Comparison of ENCODE assay signal across 8 cellular contexts in genomic region chr2:26345284-26345553, GRCh38. TPM values are rescaled to one million over a fixed set of nuclear protein-coding genes. Genes with fewer than 3 reads are reported as not detected.
DNase-seq lines count a peak whose midpoint lies in the region; ATAC-seq lines count a peak whose summit lies in the region.

No MANE protein-coding gene starts in this region.

- no peak for DNase-seq in activated CD4-positive, alpha-beta T cell treated with anti-CD3 and anti-CD28 coated beads, Interleukin-2, amount 10 ng/mL, durations not matched to agents 24 days and 14 days
- no peak for DNase-seq in activated CD4-positive, alpha-beta T cell treated with anti-CD3 and anti-CD28 coated beads, Interleukin-2, amount 50 U/mL, for 4 hours
- DNase-seq in activated CD8-positive, alpha-beta T cell treated with anti-CD3 and anti-CD28 coated beads, Interleukin-2, amount 10 ng/mL, durations not matched to agents 7 days and 5 days, result no peak
- no peak for DNase-seq in immature natural killer cell
- DNase-seq in NAMALWA (ENCODE audit: low spot score), result no peak
- DNase-seq in HT-29 (ENCODE audit: low spot score), result no peak

- peaks cover 7% of the 10 kb centered on the region for H3K36me3 Mint-ChIP-seq in activated CD4-positive, alpha-beta T cell treated with anti-CD3 and anti-CD28 coated beads, Interleukin-2, amount 10 ng/mL, durations not matched to agents 24 days and 14 days (ENCODE audit: low read depth)
- H3K36me3 Mint-ChIP-seq in activated CD8-positive, alpha-beta T cell treated with anti-CD3 and anti-CD28 coated beads, Interleukin-2, amount 10 ng/mL, durations not matched to agents 7 days and 5 days (ENCODE audit: low read depth), result peaks cover 22% of the 10 kb centered on the region
- H3K36me3 Mint-ChIP-seq in immature natural killer cell, result no peaks in the 10 kb centered on the region

- POLR2A ChIA-PET in activated CD8-positive, alpha-beta T cell treated with anti-CD3 and anti-CD28 coated beads, Interleukin-2, amount 10 ng/mL, durations not matched to agents 7 days and 5 days (lab: Charles Lee), result interaction anchor here (0.6 to 4.3 kb wide), 8 partner anchors 7 to 1372 kb away, joined by 3 to 26 read pairs (median 4); partner anchors contain the start of genes HADHA and HADHB

- no peak for ATAC-seq in activated CD8-positive, alpha-beta T cell treated with anti-CD3 and anti-CD28 coated beads, Interleukin-2, amount 10 ng/mL, durations not matched to agents 7 days and 5 days
- ATAC-seq in GM21576 (IDR thresholded peaks at IDR 0.05; ENCODE audit: unreplicated experiment), result no peak

- H3K27ac Mint-ChIP-seq in activated CD4-positive, alpha-beta T cell treated with anti-CD3 and anti-CD28 coated beads, Interleukin-2, amount 10 ng/mL, durations not matched to agents 24 days and 14 days, result peak overlapping the region; percentile 96
- H3K27ac Mint-ChIP-seq in activated CD8-positive, alpha-beta T cell treated with anti-CD3 and anti-CD28 coated beads, Interleukin-2, amount 10 ng/mL, durations not matched to agents 7 days and 5 days, result peak overlapping the region; percentile 95
- H3K27ac Mint-ChIP-seq in immature natural killer cell, result peak overlapping the region; percentile 92 to 100 (median 99)

- intact Hi-C loops in activated CD4-positive, alpha-beta T cell treated with anti-CD3 and anti-CD28 coated beads, Interleukin-2, amount 10 ng/mL, durations not matched to agents 24 days and 14 days (cut with micrococcal nuclease), result loop anchor here (5.0 to 10.0 kb wide), 3 partner anchors 50 to 468 kb away; partner anchors contain the start of gene ASXL2

- H3K27me3 Mint-ChIP-seq in activated CD4-positive, alpha-beta T cell treated with anti-CD3 and anti-CD28 coated beads, Interleukin-2, amount 10 ng/mL, durations not matched to agents 24 days and 14 days, result no peaks in the 10 kb centered on the region
- no peaks in the 10 kb centered on the region for H3K27me3 Mint-ChIP-seq in activated CD8-positive, alpha-beta T cell treated with anti-CD3 and anti-CD28 coated beads, Interleukin-2, amount 10 ng/mL, durations not matched to agents 7 days and 5 days (ENCODE audit: low read depth)
- H3K27me3 Mint-ChIP-seq in immature natural killer cell (ENCODE audit: low read depth in 3 of 3), result peaks cover 5 to 10% (median 6%) of the 10 kb centered on the region in 3 donors

- H3K27ac ChIP-seq in temporal lobe (ENCODE audit: low read depth, low read length), result peak overlapping the region; percentile 53

- CTCF ChIA-PET in activated CD8-positive, alpha-beta T cell treated with anti-CD3 and anti-CD28 coated beads, Interleukin-2, amount 10 ng/mL, durations not matched to agents 7 days and 5 days (lab: Charles Lee), result interaction anchor here (0.7 to 4.6 kb wide), 9 partner anchors 10 to 124 kb away, joined by 3 to 20 read pairs (median 3); partner anchors contain the start of genes HADHA and HADHB

- H3K4me3 Mint-ChIP-seq in activated CD4-positive, alpha-beta T cell treated with anti-CD3 and anti-CD28 coated beads, Interleukin-2, amount 10 ng/mL, durations not matched to agents 24 days and 14 days, result peak overlapping the region; percentile 96
- peak overlapping the region; percentile 92 for H3K4me3 Mint-ChIP-seq in activated CD8-positive, alpha-beta T cell treated with anti-CD3 and anti-CD28 coated beads, Interleukin-2, amount 10 ng/mL, durations not matched to agents 7 days and 5 days
- peak overlapping the region; percentile 94 to 100 (median 98) for H3K4me3 Mint-ChIP-seq in immature natural killer cell

- H3K4me1 Mint-ChIP-seq in activated CD4-positive, alpha-beta T cell treated with anti-CD3 and anti-CD28 coated beads, Interleukin-2, amount 10 ng/mL, durations not matched to agents 24 days and 14 days, result peaks cover 23% of the 10 kb centered on the region
- peaks cover 41% of the 10 kb centered on the region for H3K4me1 Mint-ChIP-seq in activated CD8-positive, alpha-beta T cell treated with anti-CD3 and anti-CD28 coated beads, Interleukin-2, amount 10 ng/mL, durations not matched to agents 7 days and 5 days (ENCODE audit: low read depth)
- H3K4me1 Mint-ChIP-seq in immature natural killer cell, result peaks cover 34 to 41% of the 10 kb centered on the region in 2 donors

- no peaks in the 10 kb centered on the region for H3K9me3 Mint-ChIP-seq in activated CD4-positive, alpha-beta T cell treated with anti-CD3 and anti-CD28 coated beads, Interleukin-2, amount 10 ng/mL, durations not matched to agents 24 days and 14 days
- H3K9me3 Mint-ChIP-seq in activated CD8-positive, alpha-beta T cell treated with anti-CD3 and anti-CD28 coated beads, Interleukin-2, amount 10 ng/mL, durations not matched to agents 7 days and 5 days (ENCODE audit: insufficient read depth), result no peaks in the 10 kb centered on the region
- H3K9me3 Mint-ChIP-seq in immature natural killer cell, result no peaks in the 10 kb centered on the region

RNA-seq across cellular contexts. Expression of gene SELENOI, which starts 0.7 kb away (rescaled TPM):
- total RNA-seq in activated CD4-positive, alpha-beta T cell treated with anti-CD3 and anti-CD28 coated beads, Interleukin-2, amount 10 ng/mL, durations not matched to agents 24 days and 14 days, result 63.7 and 68.8 TPM in 2 replicates
- total RNA-seq in activated CD8-positive, alpha-beta T cell treated with anti-CD3 and anti-CD28 coated beads, Interleukin-2, amount 10 ng/mL, durations not matched to agents 7 days and 5 days, result 10 to 100 TPM; 36.8 to 37.6 TPM
- 1 to 10 TPM; 3.3 to 7.2 (median 5.6) TPM for polyA plus RNA-seq in immature natural killer cell
- total RNA-seq in temporal lobe, result 51.4 TPM
- 23.6 and 32.9 TPM in 2 replicates for total RNA-seq in HT-29 (2014; rRNA removed; shearing (Covaris generic))

RNA-seq across cellular contexts. Expression of gene ADGRF3, which starts 1.4 kb away (rescaled TPM):
- total RNA-seq in activated CD4-positive, alpha-beta T cell treated with anti-CD3 and anti-CD28 coated beads, Interleukin-2, amount 10 ng/mL, durations not matched to agents 24 days and 14 days, result 3.4 and 3.5 TPM in 2 replicates
- 1 to 10 TPM; 5.8 TPM for total RNA-seq in activated CD8-positive, alpha-beta T cell treated with anti-CD3 and anti-CD28 coated beads, Interleukin-2, amount 10 ng/mL, durations not matched to agents 7 days and 5 days
- under 1 TPM in 1 of 3 donors, not detected in 2; 0.39 TPM for polyA plus RNA-seq in immature natural killer cell
- total RNA-seq in temporal lobe, result under 0.01 TPM
- total RNA-seq in HT-29 (2014; rRNA removed; shearing (Covaris generic)), result 0.16 and 0.28 TPM in 2 replicates

RNA-seq across cellular contexts. Expression of gene DRC1, which starts 56.5 kb away (rescaled TPM):
- total RNA-seq in activated CD4-positive, alpha-beta T cell treated with anti-CD3 and anti-CD28 coated beads, Interleukin-2, amount 10 ng/mL, durations not matched to agents 24 days and 14 days, result not detected in 2 replicates
- total RNA-seq in activated CD8-positive, alpha-beta T cell treated with anti-CD3 and anti-CD28 coated beads, Interleukin-2, amount 10 ng/mL, durations not matched to agents 7 days and 5 days, result not detected
- polyA plus RNA-seq in immature natural killer cell, result not detected
- total RNA-seq in temporal lobe, result 3.0 TPM
- not detected in 2 replicates for total RNA-seq in HT-29 (2014; rRNA removed; shearing (Covaris generic))
